24 cellular contexts compared by ENCODE assay signal in genomic region chr7:101693498-101694091, GRCh38.
"Had no signal": no experiment of that assay in that cellular context is flagged by ENCODE, and none has a peak within 500 bp of the region (broad histone marks: within the 10 kb centered on the region; RNA-seq: fewer than 3 reads in every experiment).

No MANE protein-coding gene starts in this region.

- H3K27me3 ChIP-seq: testis, uterus had no signal

- H3K4me3 ChIP-seq: breast epithelium, esophagus squamous epithelium, left ventricle myocardium inferior, testis, uterus had no signal

- H3K4me3 Mint-ChIP-seq: activated CD8-positive, alpha-beta memory T cell treated with anti-CD3 and anti-CD28 coated beads, Interleukin-2, amount 10 ng/mL, durations not matched to agents 7 days and 5 days; activated CD8-positive, alpha-beta T cell treated with anti-CD3 and anti-CD28 coated beads for 36 hours; central memory CD8-positive, alpha-beta T cell; T-helper 17 cell; type B pancreatic cell had no signal

- H3K27me3 Mint-ChIP-seq: activated CD8-positive, alpha-beta memory T cell treated with anti-CD3 and anti-CD28 coated beads, Interleukin-2, amount 10 ng/mL, durations not matched to agents 7 days and 5 days; activated CD8-positive, alpha-beta T cell treated with anti-CD3 and anti-CD28 coated beads for 36 hours had no signal

- H3K9me3 ChIP-seq: breast epithelium, esophagus squamous epithelium, left ventricle myocardium inferior, testis, uterus had no signal

- H3K4me1 Mint-ChIP-seq: central memory CD8-positive, alpha-beta T cell; T-helper 17 cell had no signal

- H3K36me3 ChIP-seq: breast epithelium, esophagus squamous epithelium, left ventricle myocardium inferior, uterus had no signal

- DNase-seq: activated CD4-positive, alpha-beta T cell treated with anti-CD3 and anti-CD28 coated beads for 1 hour; activated CD4-positive, alpha-beta T cell treated with anti-CD3 and anti-CD28 coated beads, Interleukin-2, amount 50 U/mL, for 1 hour; activated CD8-positive, alpha-beta memory T cell treated with anti-CD3 and anti-CD28 coated beads, Interleukin-2, amount 10 ng/mL, durations not matched to agents 7 days and 5 days; activated CD8-positive, alpha-beta T cell treated with anti-CD3 and anti-CD28 coated beads for 36 hours; activated T-cell treated with anti-CD3 and anti-CD28 coated beads, Interleukin-2, amount 50 U/mL, for 48 hours; dermis blood vessel endothelial cell; effector CD4-positive, alpha-beta T cell; esophagus squamous epithelium; foreskin melanocyte; kidney glomerular epithelial cell; left ventricle myocardium inferior; occipital lobe; right cardiac atrium; stimulated activated CD4-positive, alpha-beta T cell treated with anti-CD3 and anti-CD28 coated beads, Interleukin-2, amount 100 ng/mL, for 48 hours; stimulated activated naive CD4-positive, alpha-beta T cell treated with Interleukin-2 at 50 U/mL for 16 hours; T-helper 17 cell; T1000; testis; uterus had no signal

- H3K27ac Mint-ChIP-seq: activated CD8-positive, alpha-beta memory T cell treated with anti-CD3 and anti-CD28 coated beads, Interleukin-2, amount 10 ng/mL, durations not matched to agents 7 days and 5 days; activated CD8-positive, alpha-beta T cell treated with anti-CD3 and anti-CD28 coated beads for 36 hours; activated naive CD4-positive, alpha-beta T cell treated with anti-CD3 and anti-CD28 coated beads, Interleukin-2, amount 50 U/mL, for 72 hours; activated T-helper 2 cell treated with anti-CD3 and anti-CD28 coated beads, Interferon-gamma antibody, Interleukin-2, Interleukin-4, amounts not matched to agents 10 μg/mL and 5 μg/mL and 100 μg/mL, durations not matched to agents 14 hours and 24 hours and 36 hours; T-helper 17 cell; type B pancreatic cell had no signal

- ATAC-seq: activated CD8-positive, alpha-beta memory T cell treated with anti-CD3 and anti-CD28 coated beads, Interleukin-2, amount 10 ng/mL, durations not matched to agents 7 days and 5 days; activated CD8-positive, alpha-beta T cell treated with anti-CD3 and anti-CD28 coated beads for 36 hours; activated naive CD4-positive, alpha-beta T cell treated with anti-CD3 and anti-CD28 coated beads, Interleukin-2, amount 50 U/mL, for 72 hours; right cardiac atrium; T-helper 17 cell had no signal

- H3K9me3 Mint-ChIP-seq: activated CD8-positive, alpha-beta T cell treated with anti-CD3 and anti-CD28 coated beads for 36 hours; activated naive CD4-positive, alpha-beta T cell treated with anti-CD3 and anti-CD28 coated beads, Interleukin-2, amount 50 U/mL, for 72 hours; activated T-helper 2 cell treated with anti-CD3 and anti-CD28 coated beads, Interferon-gamma antibody, Interleukin-2, Interleukin-4, amounts not matched to agents 10 μg/mL and 5 μg/mL and 100 μg/mL, durations not matched to agents 14 hours and 24 hours and 36 hours; central memory CD8-positive, alpha-beta T cell; type B pancreatic cell had no signal

- H3K4me1 ChIP-seq: breast epithelium had no signal

- H3K27ac ChIP-seq: breast epithelium, esophagus squamous epithelium, left ventricle myocardium inferior, testis, uterus had no signal

- H3K36me3 Mint-ChIP-seq: activated CD8-positive, alpha-beta memory T cell treated with anti-CD3 and anti-CD28 coated beads, Interleukin-2, amount 10 ng/mL, durations not matched to agents 7 days and 5 days; activated naive CD4-positive, alpha-beta T cell treated with anti-CD3 and anti-CD28 coated beads, Interleukin-2, amount 50 U/mL, for 72 hours; type B pancreatic cell had no signal
